In the genomic region with DNA sequence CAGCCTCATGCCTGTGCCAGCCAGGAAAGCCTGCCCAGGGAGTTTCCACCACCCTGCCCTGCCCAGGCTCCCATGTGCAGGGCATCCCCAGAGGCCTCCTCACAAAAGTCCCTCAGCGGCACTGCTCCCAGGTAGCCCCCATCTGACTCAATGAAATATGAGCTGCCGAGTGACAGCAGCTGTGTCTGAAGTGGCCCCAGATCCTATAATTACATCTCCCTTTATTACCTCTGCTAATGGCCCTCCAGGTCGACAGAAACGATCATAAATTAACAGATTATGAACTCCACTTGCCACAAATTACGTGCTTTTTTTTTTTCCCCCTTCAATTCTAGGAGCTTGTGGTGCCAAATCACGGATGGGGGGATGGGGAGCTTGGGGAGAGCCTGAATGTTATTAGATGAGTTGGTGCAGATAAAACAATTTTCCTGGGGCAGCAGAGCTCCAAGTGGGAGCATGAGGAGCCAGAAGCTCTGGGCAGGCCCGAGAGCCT, we compare ENCODE assay signal across 1 cellular context.
TF ChIP-seq lines count a peak whose summit lies in the region.

No MANE protein-coding gene starts in this region.

TF ChIP-seq in GM12878, 131 proteins besides CTCF, POLR2A, EP300 and RAD21:
- TF ChIP-seq, protein P1, sequence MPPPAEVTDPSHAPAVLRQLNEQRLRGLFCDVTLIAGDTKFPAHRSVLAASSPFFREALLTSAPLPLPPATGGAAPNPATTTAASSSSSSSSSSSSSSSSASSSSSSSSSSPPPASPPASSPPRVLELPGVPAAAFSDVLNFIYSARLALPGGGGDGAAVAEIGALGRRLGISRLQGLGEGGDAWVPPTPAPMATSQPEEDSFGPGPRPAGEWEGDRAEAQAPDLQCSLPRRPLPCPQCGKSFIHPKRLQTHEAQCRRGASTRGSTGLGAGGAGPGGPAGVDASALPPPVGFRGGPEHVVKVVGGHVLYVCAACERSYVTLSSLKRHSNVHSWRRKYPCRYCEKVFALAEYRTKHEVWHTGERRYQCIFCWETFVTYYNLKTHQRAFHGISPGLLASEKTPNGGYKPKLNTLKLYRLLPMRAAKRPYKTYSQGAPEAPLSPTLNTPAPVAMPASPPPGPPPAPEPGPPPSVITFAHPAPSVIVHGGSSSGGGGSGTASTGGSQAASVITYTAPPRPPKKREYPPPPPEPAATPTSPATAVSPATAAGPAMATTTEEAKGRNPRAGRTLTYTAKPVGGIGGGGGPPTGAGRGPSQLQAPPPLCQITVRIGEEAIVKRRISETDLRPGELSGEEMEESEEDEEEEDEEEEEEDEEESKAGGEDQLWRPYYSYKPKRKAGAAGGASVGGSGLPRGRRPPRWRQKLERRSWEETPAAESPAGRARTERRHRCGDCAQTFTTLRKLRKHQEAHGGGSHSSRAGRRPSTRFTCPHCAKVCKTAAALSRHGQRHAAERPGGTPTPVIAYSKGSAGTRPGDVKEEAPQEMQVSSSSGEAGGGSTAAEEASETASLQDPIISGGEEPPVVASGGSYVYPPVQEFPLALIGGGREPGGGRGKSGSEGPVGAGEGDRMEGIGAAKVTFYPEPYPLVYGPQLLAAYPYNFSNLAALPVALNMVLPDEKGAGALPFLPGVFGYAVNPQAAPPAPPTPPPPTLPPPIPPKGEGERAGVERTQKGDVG (CRISPR knock-in tag; IDR thresholded peaks at IDR 0.05): no peak
- TF ChIP-seq BACH1 (IDR thresholded peaks at IDR 0.05; ENCODE audit: borderline replicate concordance): no peak
- no peak for TF ChIP-seq HCFC1 (IDR thresholded peaks at IDR 0.05; ENCODE audit: low read length)
- TF ChIP-seq MEF2A (IDR thresholded peaks at IDR 0.05; ENCODE audit: insufficient read depth, low read depth, low read length): no peak
- TF ChIP-seq EED (IDR thresholded peaks at IDR 0.05; ENCODE audit: low read depth): no peak
- peak; percentile 60 for TF ChIP-seq IKZF1 (conservative IDR thresholded peaks at IDR 0.05)
- TF ChIP-seq MEF2B (IDR thresholded peaks at IDR 0.05; ENCODE audit: partially characterized antibody, poor library complexity, severe bottlenecking): peak; percentile 76
- no peak for TF ChIP-seq TCF12 (IDR thresholded peaks at IDR 0.05; ENCODE audit: low read depth, low read length)
- no peak for TF ChIP-seq JUNB (IDR thresholded peaks at IDR 0.05)
- TF ChIP-seq, protein P2, sequence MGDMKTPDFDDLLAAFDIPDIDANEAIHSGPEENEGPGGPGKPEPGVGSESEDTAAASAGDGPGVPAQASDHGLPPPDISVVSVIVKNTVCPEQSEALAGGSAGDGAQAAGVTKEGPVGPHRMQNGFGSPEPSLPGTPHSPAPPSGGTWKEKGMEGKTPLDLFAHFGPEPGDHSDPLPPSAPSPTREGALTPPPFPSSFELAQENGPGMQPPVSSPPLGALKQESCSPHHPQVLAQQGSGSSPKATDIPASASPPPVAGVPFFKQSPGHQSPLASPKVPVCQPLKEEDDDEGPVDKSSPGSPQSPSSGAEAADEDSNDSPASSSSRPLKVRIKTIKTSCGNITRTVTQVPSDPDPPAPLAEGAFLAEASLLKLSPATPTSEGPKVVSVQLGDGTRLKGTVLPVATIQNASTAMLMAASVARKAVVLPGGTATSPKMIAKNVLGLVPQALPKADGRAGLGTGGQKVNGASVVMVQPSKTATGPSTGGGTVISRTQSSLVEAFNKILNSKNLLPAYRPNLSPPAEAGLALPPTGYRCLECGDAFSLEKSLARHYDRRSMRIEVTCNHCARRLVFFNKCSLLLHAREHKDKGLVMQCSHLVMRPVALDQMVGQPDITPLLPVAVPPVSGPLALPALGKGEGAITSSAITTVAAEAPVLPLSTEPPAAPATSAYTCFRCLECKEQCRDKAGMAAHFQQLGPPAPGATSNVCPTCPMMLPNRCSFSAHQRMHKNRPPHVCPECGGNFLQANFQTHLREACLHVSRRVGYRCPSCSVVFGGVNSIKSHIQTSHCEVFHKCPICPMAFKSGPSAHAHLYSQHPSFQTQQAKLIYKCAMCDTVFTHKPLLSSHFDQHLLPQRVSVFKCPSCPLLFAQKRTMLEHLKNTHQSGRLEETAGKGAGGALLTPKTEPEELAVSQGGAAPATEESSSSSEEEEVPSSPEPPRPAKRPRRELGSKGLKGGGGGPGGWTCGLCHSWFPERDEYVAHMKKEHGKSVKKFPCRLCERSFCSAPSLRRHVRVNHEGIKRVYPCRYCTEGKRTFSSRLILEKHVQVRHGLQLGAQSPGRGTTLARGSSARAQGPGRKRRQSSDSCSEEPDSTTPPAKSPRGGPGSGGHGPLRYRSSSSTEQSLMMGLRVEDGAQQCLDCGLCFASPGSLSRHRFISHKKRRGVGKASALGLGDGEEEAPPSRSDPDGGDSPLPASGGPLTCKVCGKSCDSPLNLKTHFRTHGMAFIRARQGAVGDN (IDR thresholded peaks at IDR 0.05): peak; percentile 42; the same call in 1 of the 2 replicates
- TF ChIP-seq ZNF24 (IDR thresholded peaks at IDR 0.05): no peak
- peak in 1 of 2 experiments; percentile 27; a peak in 1 of 4 replicates for TF ChIP-seq BHLHE40 (IDR thresholded peaks at IDR 0.05; ENCODE audit: borderline replicate concordance in 1 of 2, low read depth in 2 of 2, low read length in 1 of 2)
- TF ChIP-seq IRF4 (IDR thresholded peaks at IDR 0.05; ENCODE audit: low read depth, low read length): no peak
- no peak for TF ChIP-seq EGR1 (IDR thresholded peaks at IDR 0.05; ENCODE audit: borderline replicate concordance in 1 of 2, low read depth in 2 of 2, low read length in 2 of 2)
- TF ChIP-seq, protein P3, sequence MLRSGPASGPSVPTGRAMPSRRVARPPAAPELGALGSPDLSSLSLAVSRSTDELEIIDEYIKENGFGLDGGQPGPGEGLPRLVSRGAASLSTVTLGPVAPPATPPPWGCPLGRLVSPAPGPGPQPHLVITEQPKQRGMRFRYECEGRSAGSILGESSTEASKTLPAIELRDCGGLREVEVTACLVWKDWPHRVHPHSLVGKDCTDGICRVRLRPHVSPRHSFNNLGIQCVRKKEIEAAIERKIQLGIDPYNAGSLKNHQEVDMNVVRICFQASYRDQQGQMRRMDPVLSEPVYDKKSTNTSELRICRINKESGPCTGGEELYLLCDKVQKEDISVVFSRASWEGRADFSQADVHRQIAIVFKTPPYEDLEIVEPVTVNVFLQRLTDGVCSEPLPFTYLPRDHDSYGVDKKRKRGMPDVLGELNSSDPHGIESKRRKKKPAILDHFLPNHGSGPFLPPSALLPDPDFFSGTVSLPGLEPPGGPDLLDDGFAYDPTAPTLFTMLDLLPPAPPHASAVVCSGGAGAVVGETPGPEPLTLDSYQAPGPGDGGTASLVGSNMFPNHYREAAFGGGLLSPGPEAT (IDR thresholded peaks at IDR 0.05; ENCODE audit: low read depth): peak; percentile 17; the same call in 1 of the 2 replicates
